In genomic region chr17:80203448-80204092, GRCh38 we compare ENCODE assay signal across 1 cellular context.
TF ChIP-seq lines count a peak whose summit lies in the region.

No MANE protein-coding gene starts in this region.

TF ChIP-seq in IMR-90, 13 proteins besides CTCF, POLR2A, EP300 and RAD21:
- TF ChIP-seq BHLHE40 (IDR thresholded peaks at IDR 0.05; ENCODE audit: low read depth, low read length): no peak
- TF ChIP-seq RFX5 (IDR thresholded peaks at IDR 0.05; ENCODE audit: low read depth, low read length): no peak
- TF ChIP-seq RCOR1 (IDR thresholded peaks at IDR 0.05; ENCODE audit: insufficient replicate concordance, low read length): no peak
- TF ChIP-seq CEBPB (IDR thresholded peaks at IDR 0.05; ENCODE audit: low read depth, low read length): no peak
- no peak for TF ChIP-seq FOS (IDR thresholded peaks at IDR 0.05; ENCODE audit: low read depth, low read length)
- TF ChIP-seq ELK1 (IDR thresholded peaks at IDR 0.05; ENCODE audit: borderline replicate concordance, low read depth, low read length): no peak
- TF ChIP-seq MAFK (IDR thresholded peaks at IDR 0.05; ENCODE audit: low read depth, low read length): no peak
- TF ChIP-seq CHD1 (IDR thresholded peaks at IDR 0.05; ENCODE audit: low read depth, low read length): no peak
- no peak for TF ChIP-seq MAZ (IDR thresholded peaks at IDR 0.05; ENCODE audit: borderline replicate concordance, low read depth, low read length)
- TF ChIP-seq USF2 (IDR thresholded peaks at IDR 0.05; ENCODE audit: low read depth, low read length): no peak
- no peak for TF ChIP-seq NFE2L2 (IDR thresholded peaks at IDR 0.05; ENCODE audit: low read depth, low read length)
- TF ChIP-seq MXI1 (IDR thresholded peaks at IDR 0.05; ENCODE audit: borderline replicate concordance, low read depth, low read length): no peak
- TF ChIP-seq SMC3 (IDR thresholded peaks at IDR 0.05; ENCODE audit: low read depth, low read length): no peak
